In the genomic region with DNA sequence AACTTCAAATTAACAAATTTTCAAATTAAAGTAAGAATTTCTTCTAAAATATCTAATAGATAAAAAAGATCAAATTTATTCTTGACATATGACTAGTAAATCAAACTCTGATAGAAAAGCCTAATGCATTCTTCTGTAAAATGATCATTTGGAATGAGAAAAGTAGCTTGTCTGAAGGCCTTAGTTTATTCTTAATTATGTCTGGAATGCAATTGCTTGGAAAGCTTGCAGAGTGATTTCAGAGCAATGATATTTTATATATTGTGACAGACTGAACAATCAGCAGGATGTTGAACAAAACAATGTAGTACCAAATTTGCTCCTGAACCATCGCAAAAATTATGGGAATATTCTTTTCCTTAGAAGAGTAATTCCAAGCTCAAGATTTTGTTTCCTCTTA, we compare ENCODE assay signal across 29 cellular contexts.
"Had no signal": no experiment of that assay in that cellular context is flagged by ENCODE, and none has a peak within 500 bp of the region (broad histone marks: within the 10 kb centered on the region; RNA-seq: fewer than 3 reads in every experiment).

No MANE protein-coding gene starts in this region.

- H3K9me3 Mint-ChIP-seq: dendritic cell treated with granulocyte-macrophage colony-stimulating factor and Interleukin-4, amounts not matched to agents 40 ng/mL and 50 ng/mL, for 4 days; endodermal cell; mesothelial cell of epicardium; neural crest cell had no signal

- H3K4me3 ChIP-seq: esophagus muscularis mucosa, gastrocnemius medialis, left lung, mucosa of descending colon, pancreas, right lobe of liver, suprapubic skin, transverse colon, upper lobe of right lung, uterus had no signal

- H3K4me3 Mint-ChIP-seq: dendritic cell treated with granulocyte-macrophage colony-stimulating factor and Interleukin-4, amounts not matched to agents 40 ng/mL and 50 ng/mL, for 4 days; endodermal cell; mesothelial cell of epicardium; naive B cell; natural killer cell treated with Interleukin-12 subunit alpha and Interleukin-12 subunit beta and Interleukin-15 and Interleukin-18, amount 100 ng/mL, for 72 hours; neural crest cell; stimulated activated naive B cell treated with anti-CD40 and anti-IgM and Interleukin-4, amounts not matched to agents 10 μg/mL and 1 μg/mL and 100 μg/mL, for 72 hours; stimulated activated naive CD8-positive, alpha-beta T cell treated with anti-CD3 and anti-CD28 coated beads, Interleukin-15, Interleukin-2, amounts not matched to agents 100 ng/mL and 50 ng/mL, for 24 hours had no signal

- H3K27ac ChIP-seq: esophagus muscularis mucosa, gastrocnemius medialis, left lung, neutrophil, pancreas, right lobe of liver, suprapubic skin, transverse colon, upper lobe of right lung, uterus had no signal

- H3K4me1 Mint-ChIP-seq: endodermal cell; naive B cell; neural crest cell; stimulated activated naive B cell treated with anti-CD40 and anti-IgM and Interleukin-4, amounts not matched to agents 10 μg/mL and 1 μg/mL and 100 μg/mL, for 72 hours had no signal

- FAIRE-seq: colon, kidney, pancreas, small intestine had no signal

- H3K36me3 ChIP-seq: esophagus muscularis mucosa, gastrocnemius medialis, left lung, neutrophil, pancreas, right lobe of liver, suprapubic skin, transverse colon, upper lobe of right lung, uterus had no signal

- H3K27ac Mint-ChIP-seq: dendritic cell treated with granulocyte-macrophage colony-stimulating factor and Interleukin-4, amounts not matched to agents 40 ng/mL and 50 ng/mL, for 4 days; endodermal cell; mesothelial cell of epicardium; naive B cell; natural killer cell treated with Interleukin-12 subunit alpha and Interleukin-12 subunit beta and Interleukin-15 and Interleukin-18, amount 100 ng/mL, for 72 hours; stimulated activated naive B cell treated with anti-CD40 and anti-IgM and Interleukin-4, amounts not matched to agents 10 μg/mL and 1 μg/mL and 100 μg/mL, for 72 hours; stimulated activated naive CD8-positive, alpha-beta T cell treated with anti-CD3 and anti-CD28 coated beads, Interleukin-15, Interleukin-2, amounts not matched to agents 100 ng/mL and 50 ng/mL, for 24 hours had no signal

- H3K9me3 ChIP-seq: esophagus muscularis mucosa, gastrocnemius medialis, left lung, mucosa of descending colon, neutrophil, pancreas, right lobe of liver, suprapubic skin, transverse colon, upper lobe of right lung, uterus had no signal

- H3K27me3 Mint-ChIP-seq: dendritic cell treated with granulocyte-macrophage colony-stimulating factor and Interleukin-4, amounts not matched to agents 40 ng/mL and 50 ng/mL, for 4 days; naive B cell; natural killer cell treated with Interleukin-12 subunit alpha and Interleukin-12 subunit beta and Interleukin-15 and Interleukin-18, amount 100 ng/mL, for 72 hours; stimulated activated naive B cell treated with anti-CD40 and anti-IgM and Interleukin-4, amounts not matched to agents 10 μg/mL and 1 μg/mL and 100 μg/mL, for 72 hours; stimulated activated naive CD8-positive, alpha-beta T cell treated with anti-CD3 and anti-CD28 coated beads, Interleukin-15, Interleukin-2, amounts not matched to agents 100 ng/mL and 50 ng/mL, for 24 hours had no signal

- H3K36me3 Mint-ChIP-seq: mesothelial cell of epicardium; naive B cell; natural killer cell treated with Interleukin-12 subunit alpha and Interleukin-12 subunit beta and Interleukin-15 and Interleukin-18, amount 100 ng/mL, for 72 hours; stimulated activated naive B cell treated with anti-CD40 and anti-IgM and Interleukin-4, amounts not matched to agents 10 μg/mL and 1 μg/mL and 100 μg/mL, for 72 hours had no signal

- DNase-seq: effector CD8-positive, alpha-beta T cell; endodermal cell; foreskin fibroblast; gastrocnemius medialis; head of caudate nucleus; kidney; left cardiac atrium; left lung; mesenchymal stem cell; mucosa of descending colon; naive B cell; pancreas; right lobe of liver; small intestine; stimulated activated CD4-positive, alpha-beta T cell treated with anti-CD3 and anti-CD28 coated beads, Interleukin-15, amount 100 ng/mL, for 24 hours; stimulated activated CD4-positive, alpha-beta T cell treated with anti-CD3 and anti-CD28 coated beads, Interleukin-2, amount 100 ng/mL, for 48 hours; stimulated activated naive B cell treated with anti-CD40 and anti-IgM and Interleukin-4, amounts not matched to agents 10 μg/mL and 1 μg/mL and 100 μg/mL, for 72 hours; transverse colon; upper lobe of right lung; uterus had no signal

- H3K27me3 ChIP-seq: esophagus muscularis mucosa, gastrocnemius medialis, left lung, neutrophil, pancreas, right lobe of liver, suprapubic skin, transverse colon, upper lobe of right lung, uterus had no signal

- H3K4me1 ChIP-seq: esophagus muscularis mucosa, gastrocnemius medialis, left lung, pancreas, right lobe of liver, suprapubic skin, transverse colon, upper lobe of right lung, uterus had no signal

- ATAC-seq: gastrocnemius medialis; left cardiac atrium; left lung; mucosa of descending colon; natural killer cell treated with Interleukin-12 subunit alpha and Interleukin-12 subunit beta and Interleukin-15 and Interleukin-18, amount 100 ng/mL, for 72 hours; pancreas; right lobe of liver; stimulated activated naive B cell treated with anti-CD40 and anti-IgM and Interleukin-4, amounts not matched to agents 10 μg/mL and 1 μg/mL and 100 μg/mL, for 72 hours; upper lobe of right lung had no signal
